ENCODE assay signal across 23 cellular contexts in genomic region chr5:151469386-151469785, GRCh38.
"Had no signal": no experiment of that assay in that cellular context is flagged by ENCODE, and none has a peak within 500 bp of the region (broad histone marks: within the 10 kb centered on the region; RNA-seq: fewer than 3 reads in every experiment).

No MANE protein-coding gene starts in this region.

- H3K9me3 ChIP-seq: esophagus squamous epithelium, left lung, spleen, thyroid gland, upper lobe of right lung had no signal

- DNase-seq: activated B cell treated with CpG ODN at 0.5 μM for 24 hours; activated CD4-positive, alpha-beta T cell treated with anti-CD3 and anti-CD28 coated beads for 36 hours; activated CD4-positive, alpha-beta T cell treated with anti-CD3 and anti-CD28 coated beads, Interleukin-2, amount 50 U/mL, for 4 hours; activated CD8-positive, alpha-beta memory T cell treated with anti-CD3 and anti-CD28 coated beads for 24 hours; activated CD8-positive, alpha-beta memory T cell treated with anti-CD3 and anti-CD28 coated beads, Interleukin-2, amount 50 U/mL, for 4 hours; activated T-cell treated with anti-CD3 and anti-CD28 coated beads, Interleukin-2, amount 50 U/mL, for 24 hours; central memory CD4-positive, alpha-beta T cell; endodermal cell; esophagus squamous epithelium; foreskin keratinocyte; left lung; natural killer cell; spleen; stimulated activated CD4-positive, alpha-beta T cell treated with anti-CD3 and anti-CD28 coated beads, Interleukin-4, amount 100 ng/mL, for 24 hours; stimulated activated naive CD4-positive, alpha-beta T cell treated with Interleukin-2 at 50 U/mL for 16 hours; T1000; thyroid gland; upper lobe of right lung had no signal

- H3K4me1 ChIP-seq: esophagus squamous epithelium, foreskin keratinocyte, left lung, spleen, thyroid gland, upper lobe of right lung had no signal

- ATAC-seq: activated CD4-positive, alpha-beta T cell treated with anti-CD3 and anti-CD28 coated beads for 36 hours; activated naive CD4-positive, alpha-beta T cell treated with anti-CD3 and anti-CD28 coated beads, Interleukin-2, amount 50 U/mL, for 72 hours; activated T-helper 17 cell treated with anti-CD3 and anti-CD28 coated beads, Interleukin-2, amount 50 U/mL, for 72 hours; foreskin keratinocyte; natural killer cell; sciatic nerve; upper lobe of right lung had no signal

- H3K27ac ChIP-seq: coronary artery, esophagus squamous epithelium, foreskin keratinocyte, left lung, spleen, thyroid gland, upper lobe of right lung had no signal

- H3K27me3 ChIP-seq: esophagus squamous epithelium, foreskin keratinocyte, left lung, spleen, thyroid gland, upper lobe of right lung had no signal

- H3K4me3 ChIP-seq: coronary artery, esophagus squamous epithelium, left lung, lung, spleen, thyroid gland, upper lobe of right lung had no signal
